ENCODE assay signal across 13 cellular contexts in the genomic region with DNA sequence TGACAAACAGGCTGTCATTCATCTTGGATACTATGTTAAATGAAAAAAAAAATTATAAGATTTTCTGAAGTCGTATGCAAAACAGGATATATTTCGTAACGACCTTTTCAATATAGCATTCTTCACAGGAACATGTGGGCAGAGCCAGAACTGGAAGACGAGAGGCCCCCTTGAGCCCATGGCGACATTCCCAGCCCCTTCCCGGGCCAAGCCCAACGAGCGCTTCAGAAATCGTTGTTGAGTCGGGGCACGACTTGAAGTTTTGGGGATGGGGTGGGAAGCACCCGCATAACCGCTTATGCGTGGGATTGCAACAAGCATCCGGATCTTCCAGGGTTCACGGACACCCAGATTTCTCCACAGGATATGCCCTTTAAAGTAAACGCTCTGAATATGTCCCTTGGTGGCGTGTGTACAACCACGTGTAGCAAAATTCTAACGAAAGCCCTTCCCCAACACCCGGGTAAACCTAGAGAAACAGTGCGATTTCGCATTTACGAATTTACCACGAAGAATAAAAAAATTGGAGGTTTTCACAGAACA. TPM values are rescaled to one million over a fixed set of nuclear protein-coding genes. Genes with fewer than 3 reads are reported as not detected.
DNase-seq lines count a peak whose midpoint lies in the region; ATAC-seq and TF ChIP-seq lines count a peak whose summit lies in the region.
"Had no signal": no experiment of that assay in that cellular context is flagged by ENCODE, and none has a peak within 500 bp of the region (broad histone marks: within the 10 kb centered on the region; RNA-seq: fewer than 3 reads in every experiment).

No MANE protein-coding gene starts in this region.

- intact Hi-C loops in activated CD8-positive, alpha-beta T cell treated with anti-CD3 and anti-CD28 coated beads for 36 hours (cut with micrococcal nuclease) = no loop called here

- H3K9me3 Mint-ChIP-seq in activated CD8-positive, alpha-beta T cell treated with anti-CD3 and anti-CD28 coated beads for 36 hours = no peaks in the 10 kb centered on the region
- peaks cover 1 to 5% of the 10 kb centered on the region in 2 donors for H3K9me3 Mint-ChIP-seq in stimulated activated naive B cell treated with anti-CD40 and anti-IgM and Interleukin-4, amounts not matched to agents 10 μg/mL and 1 μg/mL and 100 μg/mL, for 72 hours

- no peaks in the 10 kb centered on the region for H3K36me3 ChIP-seq in iPS-20b (ENCODE audit: insufficient read depth, low read depth, low read length)

- CTCF ChIA-PET in activated CD8-positive, alpha-beta T cell treated with anti-CD3 and anti-CD28 coated beads for 36 hours (lab: Charles Lee) = interaction anchor here (1.1 kb wide), 1 partner anchor 153 kb away, joined by 3 read pairs; no protein-coding TSS in a partner anchor

- TF ChIP-seq CTCF in activated CD8-positive, alpha-beta T cell treated with anti-CD3 and anti-CD28 coated beads for 36 hours (IDR thresholded peaks at IDR 0.05) = no peak

- no peak overlapping the region for H3K27ac ChIP-seq in iPS-20b (ENCODE audit: low read length)

- H3K9me3 ChIP-seq in iPS-20b (ENCODE audit: insufficient read depth, low read depth, low read length) = no peaks in the 10 kb centered on the region; the same call in 1 of the 2 replicates

- DNase-seq in HS-5 (ENCODE audit: low read depth) (peak; percentile 20), NCI-H82 (lab: John Stamatoyannopoulos, UW) (no peak), mesenteric fat pad (ENCODE audit: low spot score) (no peak)
- no peak for DNase-seq in activated CD8-positive, alpha-beta T cell treated with anti-CD3 and anti-CD28 coated beads for 36 hours
- DNase-seq in stimulated activated naive B cell treated with anti-CD40 and anti-IgM and Interleukin-4, amounts not matched to agents 10 μg/mL and 1 μg/mL and 100 μg/mL, for 72 hours = no peak
- DNase-seq: activated CD8-positive, alpha-beta memory T cell treated with anti-CD3 and anti-CD28 coated beads, Interleukin-2, amount 10 ng/mL, durations not matched to agents 7 days and 5 days; NCI-H446 treated with DMSO at 0.1 percent for 48 hours had no signal

- H3K36me3 Mint-ChIP-seq in activated CD8-positive, alpha-beta T cell treated with anti-CD3 and anti-CD28 coated beads for 36 hours (ENCODE audit: low read depth) = no peaks in the 10 kb centered on the region
- H3K36me3 Mint-ChIP-seq in stimulated activated naive B cell treated with anti-CD40 and anti-IgM and Interleukin-4, amounts not matched to agents 10 μg/mL and 1 μg/mL and 100 μg/mL, for 72 hours = no peaks in the 10 kb centered on the region
- H3K36me3 Mint-ChIP-seq: activated CD8-positive, alpha-beta memory T cell treated with anti-CD3 and anti-CD28 coated beads, Interleukin-2, amount 10 ng/mL, durations not matched to agents 7 days and 5 days; stimulated activated memory B cell treated with anti-CD40 and anti-IgM and Interleukin-4, amounts not matched to agents 10 μg/mL and 1 μg/mL and 100 μg/mL, for 72 hours had no signal

- H3K4me3 Mint-ChIP-seq in activated CD8-positive, alpha-beta T cell treated with anti-CD3 and anti-CD28 coated beads for 36 hours = peak overlapping the region; percentile 40
- peak overlapping the region; percentile 11 to 59 for H3K4me3 Mint-ChIP-seq in stimulated activated naive B cell treated with anti-CD40 and anti-IgM and Interleukin-4, amounts not matched to agents 10 μg/mL and 1 μg/mL and 100 μg/mL, for 72 hours
- H3K4me3 Mint-ChIP-seq: activated CD8-positive, alpha-beta memory T cell treated with anti-CD3 and anti-CD28 coated beads, Interleukin-2, amount 10 ng/mL, durations not matched to agents 7 days and 5 days; stimulated activated memory B cell treated with anti-CD40 and anti-IgM and Interleukin-4, amounts not matched to agents 10 μg/mL and 1 μg/mL and 100 μg/mL, for 72 hours had no signal

- H3K27me3 Mint-ChIP-seq in activated CD8-positive, alpha-beta T cell treated with anti-CD3 and anti-CD28 coated beads for 36 hours = peaks cover 19% of the 10 kb centered on the region
- H3K27me3 Mint-ChIP-seq in stimulated activated naive B cell treated with anti-CD40 and anti-IgM and Interleukin-4, amounts not matched to agents 10 μg/mL and 1 μg/mL and 100 μg/mL, for 72 hours = peaks cover 13 to 26% of the 10 kb centered on the region in 2 donors

- peak overlapping the region; percentile 96 for H3K4me3 ChIP-seq in iPS-20b (ENCODE audit: low read length)

- POLR2A ChIA-PET in activated CD8-positive, alpha-beta T cell treated with anti-CD3 and anti-CD28 coated beads for 36 hours (lab: Charles Lee) = no interaction called here

- no peak for ATAC-seq in activated CD8-positive, alpha-beta T cell treated with anti-CD3 and anti-CD28 coated beads for 36 hours
- ATAC-seq in stimulated activated naive B cell treated with anti-CD40 and anti-IgM and Interleukin-4, amounts not matched to agents 10 μg/mL and 1 μg/mL and 100 μg/mL, for 72 hours (replicated peaks) = no peak
- ATAC-seq in HG03432 (IDR thresholded peaks at IDR 0.05; ENCODE audit: unreplicated experiment) = no peak
- ATAC-seq: activated CD8-positive, alpha-beta memory T cell treated with anti-CD3 and anti-CD28 coated beads, Interleukin-2, amount 10 ng/mL, durations not matched to agents 7 days and 5 days; stimulated activated memory B cell treated with anti-CD40 and anti-IgM and Interleukin-4, amounts not matched to agents 10 μg/mL and 1 μg/mL and 100 μg/mL, for 72 hours had no signal

- H3K4me1 Mint-ChIP-seq in activated CD8-positive, alpha-beta T cell treated with anti-CD3 and anti-CD28 coated beads for 36 hours (ENCODE audit: low read depth) = peaks cover 2% of the 10 kb centered on the region
- H3K4me1 Mint-ChIP-seq in stimulated activated naive B cell treated with anti-CD40 and anti-IgM and Interleukin-4, amounts not matched to agents 10 μg/mL and 1 μg/mL and 100 μg/mL, for 72 hours = peaks cover 4 to 5% of the 10 kb centered on the region in 2 donors
- H3K4me1 Mint-ChIP-seq: stimulated activated memory B cell treated with anti-CD40 and anti-IgM and Interleukin-4, amounts not matched to agents 10 μg/mL and 1 μg/mL and 100 μg/mL, for 72 hours had no signal

- H3K4me1 ChIP-seq in iPS-20b (ENCODE audit: insufficient read depth, low read length) = peaks cover 4% of the 10 kb centered on the region; the same call in 1 of the 2 replicates

- no peak overlapping the region for H3K27ac Mint-ChIP-seq in activated CD8-positive, alpha-beta T cell treated with anti-CD3 and anti-CD28 coated beads for 36 hours
- H3K27ac Mint-ChIP-seq in stimulated activated naive B cell treated with anti-CD40 and anti-IgM and Interleukin-4, amounts not matched to agents 10 μg/mL and 1 μg/mL and 100 μg/mL, for 72 hours = no peak overlapping the region
- H3K27ac Mint-ChIP-seq: activated CD8-positive, alpha-beta memory T cell treated with anti-CD3 and anti-CD28 coated beads, Interleukin-2, amount 10 ng/mL, durations not matched to agents 7 days and 5 days; IgD-negative memory B cell; stimulated activated memory B cell treated with anti-CD40 and anti-IgM and Interleukin-4, amounts not matched to agents 10 μg/mL and 1 μg/mL and 100 μg/mL, for 72 hours had no signal

- peak overlapping the region; percentile 78; the same call in 1 of the 2 replicates for H3K9ac ChIP-seq in iPS-20b (ENCODE audit: low read depth, low read length)

- H3K27me3 ChIP-seq in iPS-20b (ENCODE audit: insufficient read depth, low read length) = peaks cover 60% of the 10 kb centered on the region

RNA-seq across cellular contexts. Expression of a gene that starts 0.7 kb away (rescaled TPM):
- total RNA-seq in activated CD8-positive, alpha-beta T cell treated with anti-CD3 and anti-CD28 coated beads for 36 hours = not detected
- total RNA-seq in mesenteric fat pad = 0.10 TPM
- total RNA-seq: activated CD8-positive, alpha-beta memory T cell treated with anti-CD3 and anti-CD28 coated beads, Interleukin-2, amount 10 ng/mL, durations not matched to agents 7 days and 5 days; kidney; SK-MEL-5 had no signal

RNA-seq across cellular contexts. Expression of a gene that starts 23.8 kb away (rescaled TPM):
- not detected for total RNA-seq in activated CD8-positive, alpha-beta T cell treated with anti-CD3 and anti-CD28 coated beads for 36 hours
- total RNA-seq in mesenteric fat pad = not detected
- total RNA-seq: activated CD8-positive, alpha-beta memory T cell treated with anti-CD3 and anti-CD28 coated beads, Interleukin-2, amount 10 ng/mL, durations not matched to agents 7 days and 5 days; kidney; SK-MEL-5 had no signal
